In the genomic region with DNA sequence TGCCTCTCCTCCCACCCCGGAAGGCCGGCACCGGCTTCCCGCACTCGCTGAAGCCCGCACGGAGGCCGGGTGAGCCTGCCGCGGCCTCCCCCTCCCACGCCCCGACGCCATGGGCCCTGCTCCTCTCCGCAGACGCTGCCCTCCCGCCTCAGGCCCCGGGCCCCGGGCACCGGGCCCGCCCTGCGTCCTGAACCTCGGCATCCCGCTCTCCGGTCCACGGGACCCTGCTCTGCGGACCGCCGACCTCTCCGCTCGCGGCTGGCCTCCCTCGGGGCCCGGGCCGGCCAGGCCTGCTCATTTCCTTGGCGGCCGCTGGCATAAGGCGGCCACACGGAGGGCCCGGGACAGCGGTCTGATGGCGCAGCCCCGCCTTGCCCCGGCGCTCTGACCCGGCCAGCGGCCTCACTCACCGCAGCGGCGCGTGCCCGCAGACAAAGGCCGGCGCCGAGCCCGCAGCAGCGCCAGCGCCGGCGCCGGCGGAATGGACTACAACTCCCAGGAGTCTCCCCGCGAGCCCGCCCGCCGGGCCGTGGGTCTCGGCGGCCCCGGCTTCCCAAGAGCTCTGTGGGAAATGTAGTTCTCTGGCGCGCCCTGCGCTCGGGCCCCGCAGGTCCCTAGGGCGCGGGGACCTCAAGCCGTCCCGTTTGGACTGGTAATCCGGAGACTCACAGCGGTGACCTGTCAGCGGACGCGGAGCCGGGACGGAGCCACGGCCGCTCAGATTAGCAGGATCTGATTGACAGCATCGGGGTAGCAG, we compare ENCODE assay signal across 8 cellular contexts. TPM values are rescaled to one million over a fixed set of nuclear protein-coding genes. Genes with fewer than 3 reads are reported as not detected.
DNase-seq lines count a peak whose midpoint lies in the region; ATAC-seq and TF ChIP-seq lines count a peak whose summit lies in the region.

A gene with protein sequence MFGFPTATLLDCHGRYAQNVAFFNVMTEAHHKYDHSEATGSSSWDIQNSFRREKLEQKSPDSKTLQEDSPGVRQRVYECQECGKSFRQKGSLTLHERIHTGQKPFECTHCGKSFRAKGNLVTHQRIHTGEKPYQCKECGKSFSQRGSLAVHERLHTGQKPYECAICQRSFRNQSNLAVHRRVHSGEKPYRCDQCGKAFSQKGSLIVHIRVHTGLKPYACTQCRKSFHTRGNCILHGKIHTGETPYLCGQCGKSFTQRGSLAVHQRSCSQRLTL (minus strand): TSS at position 490 of the 757 bp plus-strand sequence. CDS start 2,748 bp downstream, outside the sequence.

- peak; percentile 100 for ATAC-seq in HG02885 (IDR thresholded peaks at IDR 0.05; ENCODE audit: poor library complexity, unreplicated experiment)

- H3K9me3 Mint-ChIP-seq in MCF 10A (ENCODE audit: unreplicated experiment), result peaks cover 15% of the 10 kb centered on the region

- H3K36me3 Mint-ChIP-seq in MCF 10A (ENCODE audit: insufficient read depth, unreplicated experiment), result peaks cover 31% of the 10 kb centered on the region

- peaks cover 29% of the 10 kb centered on the region for H3K36me3 ChIP-seq in iPS-20b (ENCODE audit: insufficient read depth, low read depth, low read length)
- peaks cover 26 to 34% (median 28%) of the 10 kb centered on the region in 3 donors for H3K36me3 ChIP-seq in skeletal muscle tissue (ENCODE audit: control insufficient read depth in 3 of 3, insufficient read depth in 3 of 3, low read length in 3 of 3)

- H3K9me3 ChIP-seq in iPS-20b (ENCODE audit: insufficient read depth, low read depth, low read length) (peaks cover 43% of the 10 kb centered on the region), skeletal muscle tissue (ENCODE audit: control insufficient read depth in 3 of 3, low read length in 3 of 3) (peaks cover 21 to 32% (median 22%) of the 10 kb centered on the region in 3 donors)

- POLR2A ChIA-PET in MCF 10A (lab: Yijun Ruan, JAX), result interaction anchor here (0.7 to 1.9 kb wide), 3 partner anchors 11 to 1354 kb away, joined by 3 to 4 read pairs (median 3); no protein-coding TSS in a partner anchor

- H3K4me1 ChIP-seq in iPS-20b (ENCODE audit: insufficient read depth, low read length), result peaks cover 4% of the 10 kb centered on the region; the same call in 1 of the 2 replicates
- peaks cover 9 to 13% (median 13%) of the 10 kb centered on the region in 3 donors for H3K4me1 ChIP-seq in skeletal muscle tissue (ENCODE audit: control insufficient read depth in 3 of 3, insufficient read depth in 3 of 3, low read length in 3 of 3)

- no peak for TF ChIP-seq CTCF in VCaP (conservative IDR thresholded peaks at IDR 0.05)
- no peak for TF ChIP-seq CTCF in MCF 10A (IDR thresholded peaks at IDR 0.05; ENCODE audit: unreplicated experiment)

- intact Hi-C loops in MCF 10A (cut with micrococcal nuclease), result no loop called here

- H3K9ac ChIP-seq in iPS-20b (ENCODE audit: low read depth, low read length) (peak within 1 kb of the TSS; percentile 83), skeletal muscle tissue (ENCODE audit: low read depth in 1 of 3, low read length in 3 of 3) (peak within 1 kb of the TSS; percentile 81 to 92 (median 89))

- H3K27me3 ChIP-seq in iPS-20b (ENCODE audit: insufficient read depth, low read length) (peaks cover 29% of the 10 kb centered on the region), skeletal muscle tissue (ENCODE audit: control insufficient read depth in 3 of 3, insufficient read depth in 3 of 3, low read length in 3 of 3) (no peaks in the 10 kb centered on the region)

- peak; percentile 19 to 43 for DNase-seq in NCI-H187 (lab: John Stamatoyannopoulos, UW)
- DNase-seq in NCI-H187 treated with DMSO at 0.1 percent for 48 hours (lab: John Stamatoyannopoulos, UW), result no peak
- peak; percentile 2 for DNase-seq in NCI-H2081 treated with DMSO at 0.1 percent for 48 hours (lab: John Stamatoyannopoulos, UW)
- DNase-seq in MCF 10A (ENCODE audit: unreplicated experiment), result peak; percentile 59

- CTCF ChIA-PET in MCF 10A (lab: Yijun Ruan, JAX), result interaction anchor here (0.9 kb wide), 1 partner anchor 17 kb away, joined by 3 read pairs; no protein-coding TSS in a partner anchor

- peak within 1 kb of the TSS; percentile 54 for H3K27ac Mint-ChIP-seq in MCF 10A (ENCODE audit: low read depth, unreplicated experiment)

- H3K4me1 Mint-ChIP-seq in MCF 10A (ENCODE audit: insufficient read depth, unreplicated experiment), result no peaks in the 10 kb centered on the region

- H3K4me3 Mint-ChIP-seq in MCF 10A (ENCODE audit: unreplicated experiment), result peak within 1 kb of the TSS; percentile 84

- peak within 1 kb of the TSS; percentile 80 for H3K4me3 ChIP-seq in iPS-20b (ENCODE audit: low read length)
- peak within 1 kb of the TSS; percentile 88 to 92 (median 92) for H3K4me3 ChIP-seq in skeletal muscle tissue (ENCODE audit: low read length in 3 of 3)

- H3K27ac ChIP-seq in VCaP (peak within 1 kb of the TSS; percentile 78), iPS-20b (ENCODE audit: low read length) (no peak within 1 kb of the TSS), skeletal muscle tissue (ENCODE audit: low read depth, low read length) (peak within 1 kb of the TSS; percentile 63)

- H3K27me3 Mint-ChIP-seq in MCF 10A (ENCODE audit: insufficient read depth, unreplicated experiment), result no peaks in the 10 kb centered on the region

- BruUV-seq in MCF 10A (replicated peaks; lab: Mats Ljungman, UMichigan), result no TSS peak

RNA-seq across cellular contexts. Expression of the gene that starts here (rescaled TPM):
- 13.0 and 16.3 TPM in 2 replicates for total RNA-seq in MCF 10A (2022)
- 50.1 TPM for total RNA-seq in skeletal muscle tissue
